Comparison of ENCODE assay signal across 7 cellular contexts in the genomic region with DNA sequence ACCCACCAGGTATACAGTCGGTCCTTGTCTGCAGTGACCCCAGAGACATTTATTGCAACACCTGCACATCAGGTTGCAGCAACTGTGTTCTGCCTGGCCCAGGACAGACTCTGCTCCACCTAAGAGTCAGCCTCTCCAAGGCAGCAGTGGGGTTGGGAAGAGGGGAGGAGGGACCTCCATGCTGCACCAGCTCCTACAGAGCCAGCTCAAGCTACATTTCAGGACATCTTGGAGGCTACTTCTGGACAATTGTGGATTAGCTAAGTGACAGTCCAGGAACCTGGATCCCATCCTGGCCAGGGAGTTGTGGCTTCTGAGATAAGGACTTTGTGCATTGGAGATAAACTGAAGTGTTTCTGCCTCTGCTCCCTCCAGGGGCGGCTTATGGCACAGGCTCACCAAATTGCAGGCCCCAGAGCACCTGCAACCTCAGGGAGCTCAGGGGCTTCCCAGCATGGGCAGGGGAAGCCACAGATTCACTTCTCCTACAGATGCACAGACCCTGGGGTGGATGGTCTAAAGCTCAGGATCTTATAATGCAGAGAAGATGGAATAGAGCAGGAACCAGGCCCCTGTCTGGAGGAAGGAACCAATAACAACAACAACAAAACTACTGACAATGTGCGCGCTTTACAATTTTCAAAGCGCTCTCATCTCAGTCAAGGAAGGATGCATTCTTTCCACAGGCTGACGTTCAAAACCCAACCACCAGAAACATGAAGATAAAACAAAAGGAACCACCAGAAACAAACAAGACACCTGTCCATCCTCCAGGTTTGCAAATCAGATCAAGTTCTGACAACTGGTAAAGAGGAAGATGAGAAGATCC.
DNase-seq lines count a peak whose midpoint lies in the region; ATAC-seq, FAIRE-seq and TF ChIP-seq lines count a peak whose summit lies in the region.

No MANE protein-coding gene starts in this region.

- H3K36me3 Mint-ChIP-seq in activated naive CD4-positive, alpha-beta T cell treated with anti-CD3 and anti-CD28 coated beads, Interleukin-2, amount 10 ng/mL, durations not matched to agents 7 days and 5 days, result peaks cover 5% of the 10 kb centered on the region

- H3K4me3 Mint-ChIP-seq in activated naive CD4-positive, alpha-beta T cell treated with anti-CD3 and anti-CD28 coated beads, Interleukin-2, amount 10 ng/mL, durations not matched to agents 7 days and 5 days, result no peak overlapping the region

- no peak for FAIRE-seq in H54 (lab: Jason Lieb, UNC)

- peak overlapping the region; percentile 94 for H3K27ac Mint-ChIP-seq in activated naive CD4-positive, alpha-beta T cell treated with anti-CD3 and anti-CD28 coated beads, Interleukin-2, amount 10 ng/mL, durations not matched to agents 7 days and 5 days

- peaks cover 73% of the 10 kb centered on the region for H3K4me1 Mint-ChIP-seq in activated naive CD4-positive, alpha-beta T cell treated with anti-CD3 and anti-CD28 coated beads, Interleukin-2, amount 10 ng/mL, durations not matched to agents 7 days and 5 days

- H3K27me3 Mint-ChIP-seq in activated naive CD4-positive, alpha-beta T cell treated with anti-CD3 and anti-CD28 coated beads, Interleukin-2, amount 10 ng/mL, durations not matched to agents 7 days and 5 days, result no peaks in the 10 kb centered on the region

- peak; percentile 54 for DNase-seq in activated naive CD4-positive, alpha-beta T cell treated with anti-CD3 and anti-CD28 coated beads, Interleukin-2, amount 10 ng/mL, durations not matched to agents 7 days and 5 days
- DNase-seq in stimulated activated CD4-positive, alpha-beta T cell treated with anti-CD3 and anti-CD28 coated beads, Interleukin-4, amount 100 ng/mL, for 1 hour, result peak; percentile 28
- DNase-seq in H54 (ENCODE audit: insufficient read length, low spot score), result no peak
- DNase-seq in OCI-M2 (lab: John Stamatoyannopoulos, UW; ENCODE audit: unreplicated experiment), result no peak
- DNase-seq in SW480 (ENCODE audit: low spot score), result no peak

- H3K9me3 Mint-ChIP-seq in activated naive CD4-positive, alpha-beta T cell treated with anti-CD3 and anti-CD28 coated beads, Interleukin-2, amount 10 ng/mL, durations not matched to agents 7 days and 5 days, result no peaks in the 10 kb centered on the region

- TF ChIP-seq POLR2A in H54 (IDR thresholded peaks at IDR 0.05; ENCODE audit: low read depth, low read length), result no peak

- ATAC-seq in GM19397 (IDR thresholded peaks at IDR 0.05; ENCODE audit: unreplicated experiment) (peak; percentile 43), HG03439 (IDR thresholded peaks at IDR 0.05; ENCODE audit: unreplicated experiment) (peak; percentile 17)

- CTCF ChIA-PET in activated naive CD4-positive, alpha-beta T cell treated with anti-CD3 and anti-CD28 coated beads, Interleukin-2, amount 10 ng/mL, durations not matched to agents 7 days and 5 days (lab: Charles Lee), result interaction anchor here (0.6 to 1.5 kb wide), 4 partner anchors 119 to 363 kb away, joined by 3 to 8 read pairs (median 3); no protein-coding TSS in a partner anchor

Comparison
In these comparisons a context has a peak if more than half of its experiments do, and no peak if none do; other contexts are left out.
1. DNase-seq: peak in activated naive CD4-positive, alpha-beta T cell treated with anti-CD3 and anti-CD28 coated beads, Interleukin-2, amount 10 ng/mL, durations not matched to agents 7 days and 5 days (single experiment) and stimulated activated CD4-positive, alpha-beta T cell treated with anti-CD3 and anti-CD28 coated beads, Interleukin-4, amount 100 ng/mL, for 1 hour (single experiment); none in H54 (single experiment), OCI-M2 (single experiment) and SW480 (single experiment).